ENCODE assay signal across 18 cellular contexts in the genomic region with DNA sequence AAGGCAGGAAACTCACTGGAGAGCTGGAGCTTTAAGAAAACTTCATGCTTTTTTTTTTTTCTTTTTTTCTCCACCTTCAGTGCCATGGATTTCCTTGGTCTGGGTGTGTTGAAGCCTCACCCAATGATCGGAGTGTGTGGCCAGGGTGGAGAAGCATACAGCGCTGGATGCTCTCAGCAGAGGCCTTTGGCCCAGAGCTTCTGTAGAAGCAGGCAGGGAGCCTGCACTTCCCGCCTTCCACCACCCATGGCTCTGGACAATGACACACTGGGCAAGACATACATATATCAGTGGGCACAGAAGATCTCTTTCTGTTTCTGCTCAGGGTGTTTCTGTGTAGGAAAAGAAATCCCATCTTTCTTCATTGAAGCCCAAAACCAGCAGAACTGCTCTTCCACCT. TPM values are rescaled to one million over a fixed set of nuclear protein-coding genes. Genes with fewer than 3 reads are reported as not detected.
DNase-seq lines count a peak whose midpoint lies in the region; ATAC-seq and TF ChIP-seq lines count a peak whose summit lies in the region.
"Had no signal": no experiment of that assay in that cellular context is flagged by ENCODE, and none has a peak within 500 bp of the region (broad histone marks: within the 10 kb centered on the region; RNA-seq: fewer than 3 reads in every experiment).

No MANE protein-coding gene starts in this region.

- H3K36me3 ChIP-seq in cardiac muscle cell (no peaks in the 10 kb centered on the region), esophagus muscularis mucosa (peaks cover 0 to 9% (median 4%) of the 10 kb centered on the region in 4 donors)
- H3K36me3 ChIP-seq: sigmoid colon had no signal

- H3K4me1 ChIP-seq in cardiac muscle cell (ENCODE audit: low read depth) (peaks cover 4% of the 10 kb centered on the region), esophagus muscularis mucosa (peaks cover 0 to 3% (median 0%) of the 10 kb centered on the region in 4 donors)
- H3K4me1 ChIP-seq: sigmoid colon had no signal

- TF ChIP-seq EP300 in esophagus muscularis mucosa (IDR thresholded peaks at IDR 0.05), result no peak

- DNase-seq in cardiac muscle cell (ENCODE audit: low read depth in 1 of 2, low spot score in 1 of 2), result no peak
- no peak for DNase-seq in cardiac septum (ENCODE audit: low spot score)
- DNase-seq in central memory CD8-positive, alpha-beta T cell (ENCODE audit: low spot score in 2 of 2), result no peak
- no peak for DNase-seq in naive thymus-derived CD8-positive, alpha-beta T cell
- DNase-seq in type B pancreatic cell (ENCODE audit: extremely low spot score, unreplicated experiment), result no peak
- no peak for DNase-seq in stimulated activated CD4-positive, alpha-beta T cell treated with anti-CD3 and anti-CD28 coated beads, Interleukin-4, amount 100 ng/mL, for 4 hours
- no peak for DNase-seq in NCI-H146 treated with DMSO at 0.1 percent for 48 hours (lab: John Stamatoyannopoulos, UW; ENCODE audit: unreplicated experiment)
- DNase-seq in esophagus muscularis mucosa (ENCODE audit: extremely low spot score), result no peak
- DNase-seq: ACHN; activated CD4-positive, alpha-beta T cell treated with anti-CD3 and anti-CD28 coated beads for 1 hour; amniotic stem cell; cerebellar nuclear complex; DMS53; esophagus squamous epithelium; NCI-H1436; sigmoid colon had no signal

- peaks cover 14% of the 10 kb centered on the region for H3K36me3 Mint-ChIP-seq in central memory CD8-positive, alpha-beta T cell (ENCODE audit: insufficient read depth)
- peaks cover 2 to 16% (median 6%) of the 10 kb centered on the region in 3 donors for H3K36me3 Mint-ChIP-seq in naive thymus-derived CD8-positive, alpha-beta T cell
- H3K36me3 Mint-ChIP-seq in type B pancreatic cell, result peaks cover 16% of the 10 kb centered on the region

- H3K27me3 Mint-ChIP-seq in central memory CD8-positive, alpha-beta T cell, result no peaks in the 10 kb centered on the region
- H3K27me3 Mint-ChIP-seq in naive thymus-derived CD8-positive, alpha-beta T cell, result no peaks in the 10 kb centered on the region
- no peaks in the 10 kb centered on the region for H3K27me3 Mint-ChIP-seq in type B pancreatic cell

- H3K27ac ChIP-seq in cardiac muscle cell, result peak overlapping the region; percentile 36
- H3K27ac ChIP-seq in esophagus muscularis mucosa (replicated peaks in 1 of 4), result no peak overlapping the region
- H3K27ac ChIP-seq: sigmoid colon, SK-N-MC had no signal

- no peak for TF ChIP-seq CTCF in cardiac muscle cell (IDR thresholded peaks at IDR 0.05; ENCODE audit: low read depth, low read length)
- TF ChIP-seq CTCF in type B pancreatic cell (conservative IDR thresholded peaks at IDR 0.05), result no peak
- TF ChIP-seq CTCF in esophagus muscularis mucosa (IDR thresholded peaks at IDR 0.05), result no peak

- intact Hi-C loops in cardiac septum (cut with DNase I) (no loop called here), esophagus muscularis mucosa (cut with DNase I) (no loop called here)

- POLR2A ChIA-PET in naive thymus-derived CD8-positive, alpha-beta T cell (lab: Charles Lee), result interaction anchor here (0.6 to 0.7 kb wide), 2 partner anchors 496 to 662 kb away, joined by 3 to 4 read pairs; no protein-coding TSS in a partner anchor

- H3K27ac Mint-ChIP-seq in central memory CD8-positive, alpha-beta T cell (ENCODE audit: low read depth), result peak overlapping the region; percentile 72
- peak overlapping the region in 7 of 10 donors; percentile 31 to 69 (median 61) for H3K27ac Mint-ChIP-seq in naive thymus-derived CD8-positive, alpha-beta T cell
- H3K27ac Mint-ChIP-seq in type B pancreatic cell, result peak overlapping the region; percentile 29
- H3K27ac Mint-ChIP-seq: activated T-helper 2 cell treated with anti-CD3 and anti-CD28 coated beads, Interferon-gamma antibody, Interleukin-2, Interleukin-4, amounts not matched to agents 10 μg/mL and 5 μg/mL and 100 μg/mL, durations not matched to agents 14 hours and 24 hours and 36 hours had no signal

- no peak overlapping the region for H3K4me3 Mint-ChIP-seq in central memory CD8-positive, alpha-beta T cell
- H3K4me3 Mint-ChIP-seq in naive thymus-derived CD8-positive, alpha-beta T cell, result no peak overlapping the region
- no peak overlapping the region for H3K4me3 Mint-ChIP-seq in type B pancreatic cell

- H3K4me1 Mint-ChIP-seq in central memory CD8-positive, alpha-beta T cell, result no peaks in the 10 kb centered on the region
- H3K4me1 Mint-ChIP-seq in naive thymus-derived CD8-positive, alpha-beta T cell, result peaks cover 0 to 4% (median 0%) of the 10 kb centered on the region in 4 donors
- no peaks in the 10 kb centered on the region for H3K4me1 Mint-ChIP-seq in type B pancreatic cell (ENCODE audit: unreplicated experiment)

- H3K9me3 ChIP-seq in cardiac muscle cell (ENCODE audit: low read depth), result no peaks in the 10 kb centered on the region
- H3K9me3 ChIP-seq in esophagus muscularis mucosa, result no peaks in the 10 kb centered on the region
- H3K9me3 ChIP-seq: esophagus squamous epithelium, sigmoid colon had no signal

- no peaks in the 10 kb centered on the region for H3K27me3 ChIP-seq in cardiac muscle cell
- no peaks in the 10 kb centered on the region for H3K27me3 ChIP-seq in esophagus muscularis mucosa
- H3K27me3 ChIP-seq: esophagus squamous epithelium, sigmoid colon had no signal

- 72% methylated on average over 3 of the region's 3 CpGs for WGBS in esophagus muscularis mucosa

- no peaks in the 10 kb centered on the region for H3K9me3 Mint-ChIP-seq in central memory CD8-positive, alpha-beta T cell
- no peaks in the 10 kb centered on the region for H3K9me3 Mint-ChIP-seq in naive thymus-derived CD8-positive, alpha-beta T cell
- H3K9me3 Mint-ChIP-seq in type B pancreatic cell, result no peaks in the 10 kb centered on the region
- H3K9me3 Mint-ChIP-seq: activated T-helper 2 cell treated with anti-CD3 and anti-CD28 coated beads, Interferon-gamma antibody, Interleukin-2, Interleukin-4, amounts not matched to agents 10 μg/mL and 5 μg/mL and 100 μg/mL, durations not matched to agents 14 hours and 24 hours and 36 hours had no signal

- no peak overlapping the region for H3K4me3 ChIP-seq in cardiac muscle cell
- no peak overlapping the region for H3K4me3 ChIP-seq in esophagus muscularis mucosa
- H3K4me3 ChIP-seq: sigmoid colon, SK-N-MC had no signal

- ATAC-seq in central memory CD8-positive, alpha-beta T cell (replicated peaks; ENCODE audit: extremely low read depth, poor library complexity, severe bottlenecking), result no peak
- ATAC-seq in naive thymus-derived CD8-positive, alpha-beta T cell, result no peak

- TF ChIP-seq POLR2A in esophagus muscularis mucosa (IDR thresholded peaks at IDR 0.05; ENCODE audit: low read depth), result no peak

RNA-seq across cellular contexts. Expression of a gene that starts 55.8 kb away (rescaled TPM):
- total RNA-seq in cardiac muscle cell, result 38.3 and 61.2 TPM in 2 replicates
- polyA plus RNA-seq in cardiac muscle cell, result 44.5 and 47.7 TPM in 2 replicates
- 29.3 TPM for total RNA-seq in cardiac septum
- 10 to 100 TPM; 57.0 to 61.3 TPM for total RNA-seq in naive thymus-derived CD8-positive, alpha-beta T cell
- 10 to 100 TPM; 14.0 to 20.4 (median 16.5) TPM for polyA plus RNA-seq in naive thymus-derived CD8-positive, alpha-beta T cell
- total RNA-seq in type B pancreatic cell (ENCODE audit: low replicate concordance), result 54.1 and 56.1 TPM in 2 replicates
- total RNA-seq in esophagus muscularis mucosa, result 10 to 100 TPM; 25.6 to 41.6 (median 30.3) TPM
